Comparison of ENCODE assay signal across 8 cellular contexts in genomic region chr1:205977348-205978014, GRCh38. TPM values are rescaled to one million over a fixed set of nuclear protein-coding genes. Genes with fewer than 3 reads are reported as not detected.
DNase-seq lines count a peak whose midpoint lies in the region; ATAC-seq and TF ChIP-seq lines count a peak whose summit lies in the region.

No MANE protein-coding gene starts in this region.

- peaks cover 10% of the 10 kb centered on the region for H3K4me1 ChIP-seq in upper lobe of right lung

- ATAC-seq in SK-N-SH treated with all-trans-retinoic acid at 6 μM for 48 hours, result peak; percentile 97
- peak; percentile 83 to 87 for ATAC-seq in activated naive CD4-positive, alpha-beta T cell treated with anti-CD3 and anti-CD28 coated beads, Interleukin-2, amount 50 U/mL, for 72 hours
- peak; percentile 88 for ATAC-seq in Right ventricle myocardium superior (ENCODE audit: poor library complexity)
- peak; percentile 85 for ATAC-seq in upper lobe of right lung
- ATAC-seq in HG03095 (IDR thresholded peaks at IDR 0.05; ENCODE audit: unreplicated experiment), result no peak

- peaks cover 21 to 29% of the 10 kb centered on the region in 2 donors for H3K9me3 Mint-ChIP-seq in activated naive CD4-positive, alpha-beta T cell treated with anti-CD3 and anti-CD28 coated beads, Interleukin-2, amount 50 U/mL, for 72 hours

- H3K36me3 Mint-ChIP-seq in activated naive CD4-positive, alpha-beta T cell treated with anti-CD3 and anti-CD28 coated beads, Interleukin-2, amount 50 U/mL, for 72 hours, result peaks cover 0 to 7% of the 10 kb centered on the region in 2 donors

- DNase-seq in NCI-H1105 treated with DMSO at 0.1 percent for 48 hours (lab: John Stamatoyannopoulos, UW), result peak; percentile 80
- peak; percentile 68 to 81 for DNase-seq in activated naive CD4-positive, alpha-beta T cell treated with anti-CD3 and anti-CD28 coated beads, Interleukin-2, amount 50 U/mL, for 72 hours (ENCODE audit: low spot score in 2 of 2)
- peak; percentile 76 for DNase-seq in Right ventricle myocardium superior
- DNase-seq in posterior vena cava (ENCODE audit: low spot score), result peak; percentile 88
- peak; percentile 84 for DNase-seq in upper lobe of right lung

- H3K4me3 ChIP-seq in GM12875 (ENCODE audit: low read depth, low read length) (no peak overlapping the region), upper lobe of right lung (no peak overlapping the region)

- H3K27ac Mint-ChIP-seq in activated naive CD4-positive, alpha-beta T cell treated with anti-CD3 and anti-CD28 coated beads, Interleukin-2, amount 50 U/mL, for 72 hours, result no peak overlapping the region

- H3K9me3 ChIP-seq in upper lobe of right lung, result no peaks in the 10 kb centered on the region

- TF ChIP-seq CTCF in GM12875 (IDR thresholded peaks at IDR 0.05; ENCODE audit: borderline replicate concordance, insufficient read depth, low read depth, low read length) (peak; percentile 95), upper lobe of right lung (IDR thresholded peaks at IDR 0.05) (peak; percentile 98)

- no peaks in the 10 kb centered on the region for H3K27me3 ChIP-seq in upper lobe of right lung

- H3K27ac ChIP-seq in upper lobe of right lung, result no peak overlapping the region

- intact Hi-C loops in Right ventricle myocardium superior (cut with DNase I) (loop anchor here (1.0 to 5.0 kb wide), 4 partner anchors 58 to 315 kb away; partner anchors contain the start of gene SLC41A1), posterior vena cava (cut with DNase I) (loop anchor here (2.0 to 5.0 kb wide), 3 partner anchors 59 to 1080 kb away; no protein-coding TSS in a partner anchor), upper lobe of right lung (cut with DNase I) (loop anchor here (5.0 kb wide), 2 partner anchors 60 to 180 kb away; no protein-coding TSS in a partner anchor)

- H3K36me3 ChIP-seq in upper lobe of right lung, result no peaks in the 10 kb centered on the region

TF ChIP-seq in SK-N-SH treated with all-trans-retinoic acid at 6 μM for 48 hours, 23 proteins besides CTCF, POLR2A, EP300 and RAD21:
- no peak for TF ChIP-seq TCF4 (CRISPR knock-in tag; IDR thresholded peaks at IDR 0.05; ENCODE audit: borderline replicate concordance)
- no peak for TF ChIP-seq ZNF565 (CRISPR knock-in tag; conservative IDR thresholded peaks at IDR 0.05; ENCODE audit: low read depth)
- TF ChIP-seq CREB5 (CRISPR knock-in tag; IDR thresholded peaks at IDR 0.05; ENCODE audit: low read depth), result no peak
- TF ChIP-seq GLIS3 (CRISPR knock-in tag; IDR thresholded peaks at IDR 0.05), result no peak
- no peak for TF ChIP-seq TOX (CRISPR knock-in tag; IDR thresholded peaks at IDR 0.05; ENCODE audit: borderline replicate concordance)
- TF ChIP-seq ZC3H10 (CRISPR knock-in tag; IDR thresholded peaks at IDR 0.05), result no peak
- TF ChIP-seq BACH2 (CRISPR knock-in tag; IDR thresholded peaks at IDR 0.05; ENCODE audit: borderline replicate concordance), result no peak
- no peak for TF ChIP-seq PATZ1 (CRISPR knock-in tag; IDR thresholded peaks at IDR 0.05; ENCODE audit: borderline replicate concordance)
- no peak for TF ChIP-seq ZFP30 (CRISPR knock-in tag; IDR thresholded peaks at IDR 0.05)
- no peak for TF ChIP-seq ZNF70 (CRISPR knock-in tag; IDR thresholded peaks at IDR 0.05)
- TF ChIP-seq CSDC2 (CRISPR knock-in tag; IDR thresholded peaks at IDR 0.05), result no peak
- no peak for TF ChIP-seq ZNF8 (CRISPR knock-in tag; IDR thresholded peaks at IDR 0.05)
- TF ChIP-seq CSRNP3 (CRISPR knock-in tag; IDR thresholded peaks at IDR 0.05), result no peak
- no peak for TF ChIP-seq OSR1 (CRISPR knock-in tag; IDR thresholded peaks at IDR 0.05)
- TF ChIP-seq PPARA (CRISPR knock-in tag; IDR thresholded peaks at IDR 0.05; ENCODE audit: borderline replicate concordance), result no peak

RNA-seq across cellular contexts. Expression of gene RAB7B, which starts 25.7 kb away (rescaled TPM):
- not detected for total RNA-seq in activated naive CD4-positive, alpha-beta T cell treated with anti-CD3 and anti-CD28 coated beads, Interleukin-2, amount 50 U/mL, for 72 hours
- total RNA-seq in Right ventricle myocardium superior (1.2 TPM), posterior vena cava (1 to 10 TPM; 3.2 to 9.2 TPM), upper lobe of right lung (7.0 TPM)

RNA-seq across cellular contexts. Expression of gene SLC26A9, which starts 34.2 kb away (rescaled TPM):
- total RNA-seq in activated naive CD4-positive, alpha-beta T cell treated with anti-CD3 and anti-CD28 coated beads, Interleukin-2, amount 50 U/mL, for 72 hours, result not detected
- total RNA-seq in Right ventricle myocardium superior, result 33.0 TPM
- total RNA-seq in posterior vena cava, result not detected
- total RNA-seq in upper lobe of right lung, result 21.7 TPM

RNA-seq across cellular contexts. Expression of gene CTSE, which starts 46.2 kb away (rescaled TPM):
- not detected for total RNA-seq in activated naive CD4-positive, alpha-beta T cell treated with anti-CD3 and anti-CD28 coated beads, Interleukin-2, amount 50 U/mL, for 72 hours
- total RNA-seq in Right ventricle myocardium superior, result not detected
- not detected for total RNA-seq in posterior vena cava
- total RNA-seq in upper lobe of right lung, result 85.8 TPM

Comparison
In these comparisons a context has a peak if more than half of its experiments do, and no peak if none do; other contexts are left out.
1. RNA of gene SLC26A9, which starts 34.2 kb away (total RNA-seq): 33.0 TPM in Right ventricle myocardium superior (single experiment) and 21.7 TPM in upper lobe of right lung (single experiment); not detected in posterior vena cava and not detected in activated naive CD4-positive, alpha-beta T cell treated with anti-CD3 and anti-CD28 coated beads, Interleukin-2, amount 50 U/mL, for 72 hours; every median in the first group is over 10 times any median in the second.
2. RNA of gene CTSE, which starts 46.2 kb away (total RNA-seq): 85.8 TPM in upper lobe of right lung (single experiment); not detected in posterior vena cava, not detected in activated naive CD4-positive, alpha-beta T cell treated with anti-CD3 and anti-CD28 coated beads, Interleukin-2, amount 50 U/mL, for 72 hours and not detected in Right ventricle myocardium superior (single experiment); every median in the first group is over 10 times any median in the second.
3. Peak in every context shown above with its lines, with median percentiles within 50 percentile points of each other: DNase-seq.